ENCODE assay signal across 25 cellular contexts in genomic region chr18:58152216-58152615, GRCh38.
"Had no signal": no experiment of that assay in that cellular context is flagged by ENCODE, and none has a peak within 500 bp of the region (broad histone marks: within the 10 kb centered on the region; RNA-seq: fewer than 3 reads in every experiment).

No MANE protein-coding gene starts in this region.

- H3K4me1 ChIP-seq: colonic mucosa, esophagus squamous epithelium, gastrocnemius medialis had no signal

- H3K4me3 ChIP-seq: colonic mucosa, esophagus squamous epithelium, gastrocnemius medialis, heart right ventricle, lower lobe of right lung, mucosa of descending colon had no signal

- DNase-seq: colonic mucosa; cortex of kidney; effector CD8-positive, alpha-beta T cell; effector memory CD8-positive, alpha-beta T cell; endodermal cell; erythroblast; esophagus squamous epithelium; foreskin fibroblast; foreskin melanocyte; gastrocnemius medialis; glutamatergic neuron; head of caudate nucleus; heart right ventricle; hippocampal formation; kidney; kidney glomerular epithelial cell; left colon; left ventricle myocardium superior; lower lobe of right lung; mesenchymal stem cell; mucosa of descending colon; naive thymus-derived CD4-positive, alpha-beta T cell had no signal

- H3K27me3 ChIP-seq: colonic mucosa, esophagus squamous epithelium, gastrocnemius medialis, heart right ventricle had no signal

- H3K36me3 ChIP-seq: colonic mucosa, esophagus squamous epithelium, gastrocnemius medialis, heart right ventricle, lower lobe of right lung had no signal

- ATAC-seq: effector memory CD8-positive, alpha-beta T cell; esophagus mucosa; gastrocnemius medialis; heart right ventricle; left colon; left lobe of liver; left ventricle myocardium superior; lower lobe of right lung; mucosa of descending colon; naive thymus-derived CD4-positive, alpha-beta T cell had no signal

- H3K9me3 ChIP-seq: colonic mucosa, esophagus squamous epithelium, gastrocnemius medialis, heart right ventricle, lower lobe of right lung, mucosa of descending colon had no signal

- H3K27ac ChIP-seq: colonic mucosa, epithelial cell of prostate, esophagus squamous epithelium, gastrocnemius medialis, heart right ventricle, lower lobe of right lung had no signal
